ENCODE assay signal across 20 cellular contexts in genomic region chr12:87756111-87756510, GRCh38.
A peak's percentile ranks its signal among the peaks of the same experiment; 100 is the strongest.
DNase-seq lines count a peak whose midpoint lies in the region; TF ChIP-seq lines count a peak whose summit lies in the region.
"Had no signal": no experiment of that assay in that cellular context is flagged by ENCODE, and none has a peak within 500 bp of the region (broad histone marks: within the 10 kb centered on the region; RNA-seq: fewer than 3 reads in every experiment).

No MANE protein-coding gene starts in this region.

- H2AFZ ChIP-seq in hepatocyte, result no peak overlapping the region

- no peaks in the 10 kb centered on the region for H4K20me1 ChIP-seq in hepatocyte (ENCODE audit: insufficient read depth, poor library complexity, severe bottlenecking)

- no peak overlapping the region for H3K4me3 ChIP-seq in AG04449 (ENCODE audit: low read depth, low read length)
- H3K4me3 ChIP-seq in hepatocyte, result no peak overlapping the region
- no peak overlapping the region for H3K4me3 ChIP-seq in Peyer's patch
- H3K4me3 ChIP-seq: ovary, upper lobe of left lung had no signal

- POLR2A ChIA-PET in AG04449 (lab: Yijun Ruan, JAX), result interaction anchor here (0.6 to 1.5 kb wide), 2 partner anchors 39 to 43 kb away, joined by 3 read pairs; no protein-coding TSS in a partner anchor

- CTCF ChIA-PET in AG04449 (lab: Yijun Ruan, JAX), result no interaction called here

- H3K9me3 Mint-ChIP-seq in endothelial cell (ENCODE audit: unreplicated experiment), result no peaks in the 10 kb centered on the region
- H3K9me3 Mint-ChIP-seq: activated T-helper 2 cell treated with anti-CD3 and anti-CD28 coated beads, Interferon-gamma antibody, Interleukin-2, Interleukin-4, amounts not matched to agents 10 μg/mL and 5 μg/mL and 100 μg/mL, durations not matched to agents 14 hours and 24 hours and 36 hours had no signal

- H3K27ac ChIP-seq in hepatocyte, result no peak overlapping the region
- no peak overlapping the region for H3K27ac ChIP-seq in Peyer's patch
- H3K27ac ChIP-seq: epithelial cell of prostate, ovary, upper lobe of left lung had no signal

- H3K36me3 ChIP-seq in hepatocyte (replicated peaks; ENCODE audit: insufficient read depth, low read depth), result no peaks in the 10 kb centered on the region
- H3K36me3 ChIP-seq in Peyer's patch, result no peaks in the 10 kb centered on the region
- H3K36me3 ChIP-seq: ovary, upper lobe of left lung had no signal

- H3K4me3 Mint-ChIP-seq in endothelial cell (ENCODE audit: unreplicated experiment), result no peak overlapping the region
- H3K4me3 Mint-ChIP-seq: B cell, mesothelial cell of epicardium had no signal

- peaks cover 1% of the 10 kb centered on the region for H3K27me3 Mint-ChIP-seq in endothelial cell (ENCODE audit: unreplicated experiment)
- H3K27me3 Mint-ChIP-seq: B cell had no signal

- H3K27ac Mint-ChIP-seq in endothelial cell (ENCODE audit: unreplicated experiment), result no peak overlapping the region
- H3K27ac Mint-ChIP-seq: activated T-helper 2 cell treated with anti-CD3 and anti-CD28 coated beads, Interferon-gamma antibody, Interleukin-2, Interleukin-4, amounts not matched to agents 10 μg/mL and 5 μg/mL and 100 μg/mL, durations not matched to agents 14 hours and 24 hours and 36 hours; B cell; mesothelial cell of epicardium had no signal

- H3K4me1 ChIP-seq in hepatocyte (ENCODE audit: insufficient read depth), result no peaks in the 10 kb centered on the region
- H3K4me1 ChIP-seq in Peyer's patch, result no peaks in the 10 kb centered on the region
- H3K4me1 ChIP-seq: upper lobe of left lung had no signal

- no peaks in the 10 kb centered on the region for H3K36me3 Mint-ChIP-seq in endothelial cell (ENCODE audit: low read depth, unreplicated experiment)
- H3K36me3 Mint-ChIP-seq: mesothelial cell of epicardium had no signal

- TF ChIP-seq CTCF in AG04449 (IDR thresholded peaks at IDR 0.05; ENCODE audit: insufficient read depth, low read length, missing control alignments) (no peak), hepatocyte (IDR thresholded peaks at IDR 0.05; ENCODE audit: poor library complexity) (no peak), endothelial cell (IDR thresholded peaks at IDR 0.05; ENCODE audit: unreplicated experiment) (no peak), Peyer's patch (IDR thresholded peaks at IDR 0.05) (no peak)

- 84% methylated on average over 4 of the region's 4 CpGs for WGBS in hepatocyte (ENCODE audit: low lambda C conversion rate, missing lambda C conversion rate)

- H3K9me3 ChIP-seq in hepatocyte (ENCODE audit: low read depth) (no peaks in the 10 kb centered on the region), Peyer's patch (no peaks in the 10 kb centered on the region)
- H3K9me3 ChIP-seq: ovary, upper lobe of left lung had no signal

- no peaks in the 10 kb centered on the region for H3K9me2 ChIP-seq in hepatocyte (replicated peaks; ENCODE audit: insufficient read depth)

- TF ChIP-seq POLR2A in Peyer's patch (IDR thresholded peaks at IDR 0.05), result no peak

- DNase-seq in AG04449 (ENCODE audit: low read depth, low spot score), result peak; percentile 98
- peak; percentile 9 for DNase-seq in HuH-7.5 (ENCODE audit: low spot score)
- peak; percentile 83 for DNase-seq in astrocyte of the hippocampus (ENCODE audit: low read depth, low spot score)
- peak; percentile 5 for DNase-seq in hepatocyte (ENCODE audit: low spot score)
- no peak for DNase-seq in DMS53 treated with DMSO at 0.1 percent for 48 hours (lab: John Stamatoyannopoulos, UW; ENCODE audit: unreplicated experiment)
- DNase-seq in endothelial cell (ENCODE audit: low spot score), result no peak
- DNase-seq in putamen (ENCODE audit: low spot score), result no peak
- DNase-seq in Peyer's patch, result no peak
- DNase-seq: activated CD4-positive, alpha-beta T cell treated with anti-CD3 and anti-CD28 coated beads, Interleukin-2, amount 50 U/mL, for 48 hours; central memory CD4-positive, alpha-beta T cell; DMS79; Karpas-422; NCI-H2107; ovary; stimulated activated CD8-positive, alpha-beta memory T cell treated with anti-CD3 and anti-CD28 coated beads, Interleukin-4, amount 100 ng/mL, for 48 hours; upper lobe of left lung had no signal

- peaks cover 3% of the 10 kb centered on the region for H3K4me1 Mint-ChIP-seq in endothelial cell (ENCODE audit: unreplicated experiment)
- H3K4me1 Mint-ChIP-seq: B cell, mesothelial cell of epicardium had no signal

- H3K79me2 ChIP-seq in hepatocyte, result no peaks in the 10 kb centered on the region

- H3K4me2 ChIP-seq in hepatocyte, result no peak overlapping the region

- no peaks in the 10 kb centered on the region for H3K27me3 ChIP-seq in hepatocyte
- H3K27me3 ChIP-seq in Peyer's patch, result no peaks in the 10 kb centered on the region
- H3K27me3 ChIP-seq: upper lobe of left lung had no signal

Comparison
In these comparisons a context has a peak if more than half of its experiments do, and no peak if none do; other contexts are left out.
1. DNase-seq: peak in AG04449 (single experiment), HuH-7.5 (single experiment), astrocyte of the hippocampus (single experiment) and hepatocyte (single experiment); none in DMS53 treated with DMSO at 0.1 percent for 48 hours (single experiment), endothelial cell (single experiment), putamen (single experiment) and Peyer's patch (0 of 3).